ENCODE assay signal across 12 cellular contexts in the genomic region with DNA sequence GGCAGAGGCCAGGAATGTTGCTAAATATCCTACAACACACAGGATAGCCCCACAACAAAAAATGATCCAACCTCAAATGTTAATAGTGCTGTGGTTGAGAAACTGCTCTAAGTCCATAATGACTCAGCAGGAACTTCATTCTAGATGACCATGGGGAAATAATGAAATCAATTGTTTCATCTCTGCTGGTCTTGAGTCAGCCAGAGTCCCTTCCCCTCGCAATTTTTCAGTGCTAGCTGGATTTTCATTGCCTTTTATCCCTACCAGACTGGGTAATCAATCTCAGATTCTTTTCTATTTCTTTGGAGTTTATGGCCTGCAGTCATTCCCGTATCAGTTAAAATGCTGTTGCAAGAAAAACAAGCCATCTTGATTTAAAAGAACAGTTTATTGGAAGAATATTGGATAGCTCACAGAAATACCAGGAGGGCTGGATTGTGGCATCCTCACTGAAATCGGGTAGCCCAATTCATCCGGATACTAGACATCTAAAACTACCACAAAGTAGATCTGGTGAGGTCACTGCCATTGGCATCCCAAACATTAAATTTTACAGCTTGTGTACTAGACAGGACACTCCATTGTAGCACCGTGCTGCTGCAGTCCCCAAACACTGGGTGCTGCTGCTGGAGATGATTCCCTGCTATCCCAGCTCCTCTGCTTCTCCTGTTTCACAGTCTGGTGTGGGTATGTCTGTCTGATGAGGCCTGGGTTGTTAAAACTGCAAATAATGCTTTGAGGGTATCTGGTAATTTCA. TPM values are rescaled to one million over a fixed set of nuclear protein-coding genes. Genes with fewer than 3 reads are reported as not detected.
DNase-seq lines count a peak whose midpoint lies in the region; ATAC-seq, FAIRE-seq and TF ChIP-seq lines count a peak whose summit lies in the region.
"Had no signal": no experiment of that assay in that cellular context is flagged by ENCODE, and none has a peak within 500 bp of the region (broad histone marks: within the 10 kb centered on the region; RNA-seq: fewer than 3 reads in every experiment).

No MANE protein-coding gene starts in this region.

- H3K4me1 Mint-ChIP-seq in activated T-cell treated with anti-CD3 and anti-CD28 coated beads, Interleukin-2, amount 50 U/mL, for 72 hours (ENCODE audit: low read depth): peaks cover 12% of the 10 kb centered on the region

- in situ Hi-C loops in K562 (cut with MboI): no loop called here

- TF ChIP-seq CTCF in K562 (IDR thresholded peaks at IDR 0.05 in 2 of 3, conservative IDR thresholded peaks at IDR 0.05 in 1 of 3; ENCODE audit: insufficient read depth in 2 of 3, low read depth in 1 of 3, low read length in 3 of 3): no peak

- no peak for TF ChIP-seq RAD21 in K562 (CRISPR knock-in tag; conservative IDR thresholded peaks at IDR 0.05 in 1 of 2, IDR thresholded peaks at IDR 0.05 in 1 of 2)

- H3K9me1 ChIP-seq in K562 (ENCODE audit: control insufficient read depth, insufficient read depth, low read length): no peaks in the 10 kb centered on the region

- H3K4me1 ChIP-seq in K562 (replicated peaks in 1 of 2; ENCODE audit: control insufficient read depth in 2 of 2, insufficient read depth in 2 of 2, low read length in 2 of 2): peaks cover 0 to 15% of the 10 kb centered on the region in 2 experiments; a peak in 3 of 5 replicates
- H3K4me1 ChIP-seq in mesenchymal stem cell (ENCODE audit: control insufficient read depth, insufficient read depth, low read depth, low read length): no peaks in the 10 kb centered on the region
- H3K4me1 ChIP-seq: thyroid gland had no signal

- no peak overlapping the region for H3K27ac Mint-ChIP-seq in activated T-cell treated with anti-CD3 and anti-CD28 coated beads, Interleukin-2, amount 50 U/mL, for 72 hours
- H3K27ac Mint-ChIP-seq: activated B cell treated with CpG ODN at 0.5 μM for 24 hours; activated naive CD4-positive, alpha-beta T cell treated with anti-CD3 and anti-CD28 coated beads, Interleukin-2, amount 50 U/mL, for 72 hours had no signal

- no TSS peak for BruUV-seq in K562 (replicated peaks; lab: Mats Ljungman, UMichigan)

- DNase-seq in COLO829 (ENCODE audit: low spot score) (peak; percentile 84), M059J (ENCODE audit: low read depth) (peak; percentile 89), K562 (ENCODE audit: extremely low read depth in 1 of 4, low spot score in 3 of 4) (peak in 1 of 4 experiments; percentile 15), mesenchymal stem cell (peak; percentile 79), GDM1 (lab: John Stamatoyannopoulos, UW) (no peak), NK-92 (lab: John Stamatoyannopoulos, UW; ENCODE audit: unreplicated experiment) (no peak)
- DNase-seq in activated T-cell treated with anti-CD3 and anti-CD28 coated beads, Interleukin-2, amount 50 U/mL, for 72 hours: no peak
- DNase-seq: activated B cell treated with CpG ODN at 0.5 μM for 24 hours; stimulated activated CD4-positive, alpha-beta T cell treated with anti-CD3 and anti-CD28 coated beads, Interleukin-2, amount 100 ng/mL, for 24 hours; thyroid gland had no signal

- no peaks in the 10 kb centered on the region for H4K20me1 ChIP-seq in K562 (replicated peaks; ENCODE audit: control insufficient read depth, insufficient read depth, low read length)

- TF ChIP-seq EP300 in K562 (IDR thresholded peaks at IDR 0.05; ENCODE audit: low read length): no peak

- no peak overlapping the region for H3K14ac ChIP-seq in mesenchymal stem cell (ENCODE audit: low read length in 2 of 2)

- H3K4me3 ChIP-seq in K562 (no peak overlapping the region), mesenchymal stem cell (ENCODE audit: insufficient read depth in 1 of 2, low read depth in 1 of 2, low read length in 2 of 2) (peak overlapping the region in 1 of 2 experiments; percentile 8)
- H3K4me3 ChIP-seq: thyroid gland had no signal

- CTCF ChIA-PET in K562 (lab: Yijun Ruan, JAX; ENCODE audit: low intra/inter-chr PET ratio): no interaction called here

- H3K9me3 Mint-ChIP-seq in activated T-cell treated with anti-CD3 and anti-CD28 coated beads, Interleukin-2, amount 50 U/mL, for 72 hours: no peaks in the 10 kb centered on the region
- H3K9me3 Mint-ChIP-seq: activated B cell treated with CpG ODN at 0.5 μM for 24 hours; activated naive CD4-positive, alpha-beta T cell treated with anti-CD3 and anti-CD28 coated beads, Interleukin-2, amount 50 U/mL, for 72 hours had no signal

- peak overlapping the region; percentile 2 to 80 for H3K18ac ChIP-seq in mesenchymal stem cell (ENCODE audit: low read depth in 1 of 2, low read length in 2 of 2)

- no peak overlapping the region for H3K27ac ChIP-seq in K562 (ENCODE audit: extremely low read depth, low read depth, low read length)
- H3K27ac ChIP-seq in mesenchymal stem cell (ENCODE audit: low read length, poor library complexity, severe bottlenecking): no peak overlapping the region
- H3K27ac ChIP-seq: thyroid gland had no signal

- peaks cover 36% of the 10 kb centered on the region for H3K27me3 Mint-ChIP-seq in activated T-cell treated with anti-CD3 and anti-CD28 coated beads, Interleukin-2, amount 50 U/mL, for 72 hours (ENCODE audit: low read depth)

- H3K4me2 ChIP-seq in K562 (ENCODE audit: insufficient read depth, low read length) (no peak overlapping the region), mesenchymal stem cell (ENCODE audit: low read length, poor library complexity, severe bottlenecking) (no peak overlapping the region)

- H4K91ac ChIP-seq in mesenchymal stem cell (ENCODE audit: low read length): peak overlapping the region; percentile 64

- H2AK5ac ChIP-seq in mesenchymal stem cell (ENCODE audit: low read length, severe bottlenecking): no peak overlapping the region

- intact Hi-C loops in K562 (cut with micrococcal nuclease): no loop called here

- peak overlapping the region in 1 of 2 experiments; percentile 11 for H2BK12ac ChIP-seq in mesenchymal stem cell (ENCODE audit: low read length in 2 of 2)

- no peaks in the 10 kb centered on the region for H3K36me3 Mint-ChIP-seq in activated T-cell treated with anti-CD3 and anti-CD28 coated beads, Interleukin-2, amount 50 U/mL, for 72 hours (ENCODE audit: insufficient read depth in 2 of 2)
- H3K36me3 Mint-ChIP-seq: activated naive CD4-positive, alpha-beta T cell treated with anti-CD3 and anti-CD28 coated beads, Interleukin-2, amount 50 U/mL, for 72 hours had no signal

- peak overlapping the region in 1 of 2 experiments; percentile 37 for H3K4ac ChIP-seq in mesenchymal stem cell (ENCODE audit: low read depth in 1 of 2, low read length in 2 of 2)

- peak overlapping the region; percentile 41; the same call in 1 of the 2 replicates for H2AFZ ChIP-seq in K562 (ENCODE audit: low read depth, low read length)
- no peak overlapping the region for H2AFZ ChIP-seq in mesenchymal stem cell (ENCODE audit: low read depth, low read length)

- H3K9me3 ChIP-seq in K562 (replicated peaks; ENCODE audit: control insufficient read depth, insufficient read depth, low read depth, low read length) (no peaks in the 10 kb centered on the region), mesenchymal stem cell (ENCODE audit: control insufficient read depth, low read length) (no peaks in the 10 kb centered on the region)
- H3K9me3 ChIP-seq: thyroid gland had no signal

- no peak overlapping the region for H3K4me3 Mint-ChIP-seq in activated T-cell treated with anti-CD3 and anti-CD28 coated beads, Interleukin-2, amount 50 U/mL, for 72 hours
- H3K4me3 Mint-ChIP-seq: activated B cell treated with CpG ODN at 0.5 μM for 24 hours had no signal

- peak; percentile 75 for ATAC-seq in K562
- ATAC-seq in GM18867 (IDR thresholded peaks at IDR 0.05; ENCODE audit: unreplicated experiment): no peak
- no peak for ATAC-seq in activated T-cell treated with anti-CD3 and anti-CD28 coated beads, Interleukin-2, amount 50 U/mL, for 72 hours (replicated peaks in 1 of 2)
- ATAC-seq: activated naive CD4-positive, alpha-beta T cell treated with anti-CD3 and anti-CD28 coated beads, Interleukin-2, amount 50 U/mL, for 72 hours had no signal

- no peak overlapping the region for H2BK5ac ChIP-seq in mesenchymal stem cell (ENCODE audit: low read depth, low read length, poor library complexity, severe bottlenecking)

- H4K8ac ChIP-seq in mesenchymal stem cell (ENCODE audit: low read length): peak overlapping the region; percentile 86

- 17% methylated on average over 5 of the region's 5 CpGs for WGBS in K562 (ENCODE audit: insufficient coverage, low coverage, missing lambda C conversion rate)
- WGBS in mesenchymal stem cell: 62% methylated on average over 4 of the region's 5 CpGs

- H2BK120ac ChIP-seq in mesenchymal stem cell (ENCODE audit: low read depth, low read length): peak overlapping the region; percentile 76

- no peak overlapping the region for H3K9ac ChIP-seq in K562 (ENCODE audit: insufficient read depth in 1 of 2, low read depth in 2 of 2, low read length in 2 of 2)
- H3K9ac ChIP-seq in mesenchymal stem cell (ENCODE audit: low read length): peak overlapping the region; percentile 29

- H3K79me2 ChIP-seq in K562 (ENCODE audit: control insufficient read depth, insufficient read depth, low read length): no peaks in the 10 kb centered on the region

- H3K79me1 ChIP-seq in mesenchymal stem cell (replicated peaks; ENCODE audit: low read length, poor library complexity, severe bottlenecking): no peaks in the 10 kb centered on the region

- H3K23ac ChIP-seq in mesenchymal stem cell (ENCODE audit: low read length in 2 of 2): no peak overlapping the region

- POLR2A ChIA-PET in K562 (lab: Yijun Ruan, JAX): interaction anchor here (1.0 to 1.4 kb wide), 2 partner anchors 8 to 34 kb away, joined by 3 to 4 read pairs; no protein-coding TSS in a partner anchor

- H3K27me3 ChIP-seq in K562 (ENCODE audit: control insufficient read depth in 2 of 2, insufficient read depth in 2 of 2, low read length in 2 of 2) (peaks cover 0 to 2% of the 10 kb centered on the region in 2 experiments; a peak in 1 of 5 replicates), mesenchymal stem cell (ENCODE audit: control insufficient read depth in 1 of 2, insufficient read depth in 1 of 2, low read length in 2 of 2) (no peaks in the 10 kb centered on the region)
- H3K27me3 ChIP-seq: thyroid gland had no signal

- FAIRE-seq in K562 (lab: Jason Lieb, UNC): peak; percentile 56

- no peak for TF ChIP-seq POLR2A in K562 (conservative IDR thresholded peaks at IDR 0.05)

- H2BK15ac ChIP-seq in mesenchymal stem cell (ENCODE audit: low read depth, poor library complexity, severe bottlenecking): no peak overlapping the region

- H3K36me3 ChIP-seq in K562 (ENCODE audit: control insufficient read depth, insufficient read depth, low read length) (no peaks in the 10 kb centered on the region), mesenchymal stem cell (ENCODE audit: control insufficient read depth in 1 of 2, insufficient read depth in 2 of 2, low read depth in 1 of 2, low read length in 2 of 2) (no peaks in the 10 kb centered on the region)
- H3K36me3 ChIP-seq: thyroid gland had no signal

RNA-seq across cellular contexts. Expression of a gene that starts 30.3 kb away (rescaled TPM):
- 0.30 TPM in 1 of 2 replicates, not detected in the other for total RNA-seq in M059J (2014; rRNA removed; shearing (Covaris generic))
- total RNA-seq in K562 (2011; cell fraction: chromatin; rRNA removed; ENCODE audit: low replicate concordance): 1.4 and 4.2 TPM in 2 replicates
- total RNA-seq in K562 (2011; cell fraction: nucleolus; rRNA removed): 1.7 and 2.3 TPM in 2 replicates
- 3.5 and 5.3 TPM in 2 replicates for total RNA-seq in K562 (2011; cell fraction: nucleoplasm; rRNA removed)
- 5.0 and 6.4 TPM in 2 replicates for total RNA-seq in K562 (2014; rRNA removed)
- total RNA-seq in K562 (2014; rRNA removed; fragmentation: Illumina TruSeq; extraction: Trizol): 5.6 and 5.9 TPM in 2 replicates
- total RNA-seq in K562 (2015; rRNA removed; fragmentation: Illumina TruSeq; extraction: Trizol): 4.6 and 5.3 TPM in 2 replicates
- total RNA-seq in K562 (2021): 4.0 and 4.8 TPM in 2 replicates
- 1.0 and 11.8 TPM in 2 replicates for polyA plus RNA-seq in K562 (2011; rRNA removed)
- polyA plus RNA-seq in K562 (2011; cell fraction: cytosol; rRNA removed): 0.52 and 3.7 TPM in 2 replicates
- 0.31 and 3.0 TPM in 2 replicates for polyA plus RNA-seq in K562 (2011; cell fraction: nucleus; rRNA removed)
- 6.1 and 10.2 TPM in 2 replicates for polyA plus RNA-seq in K562 (2012)
- 10.2 and 11.5 TPM in 2 replicates for polyA plus RNA-seq in K562 (2014; fragmentation: Illumina TruSeq; extraction: Trizol)
- polyA plus RNA-seq in K562 (2014; fragmentation: Nextera tagmentation; extraction: Ambion mirVana): 1 to 10 TPM; 4.0 to 5.4 TPM
- 8.3 TPM in 2 replicates for polyA plus RNA-seq in K562 (2014; rRNA removed)
- polyA minus RNA-seq in K562 (2011; rRNA and poly(A)+ RNA removed): 0.24 and 4.8 TPM in 2 replicates
- polyA minus RNA-seq in K562 (2011; cell fraction: cytosol; rRNA and poly(A)+ RNA removed): 1.2 TPM in 1 of 2 replicates, not detected in the other
- 0.94 TPM in 1 of 2 replicates, not detected in the other for polyA minus RNA-seq in K562 (2011; cell fraction: nucleus; rRNA and poly(A)+ RNA removed)
- polyA plus RNA-seq in mesenchymal stem cell (2013, experiment 1 of 2): 15.1 TPM
- polyA plus RNA-seq in mesenchymal stem cell (2013, experiment 2 of 2): 15.4 TPM
- total RNA-seq in activated T-cell treated with anti-CD3 and anti-CD28 coated beads, Interleukin-2, amount 50 U/mL, for 72 hours: not detected
- total RNA-seq: activated B cell treated with CpG ODN at 0.5 μM for 24 hours; activated naive CD4-positive, alpha-beta T cell treated with anti-CD3 and anti-CD28 coated beads, Interleukin-2, amount 50 U/mL, for 72 hours had no signal

Comparison
In these comparisons a context has a peak if more than half of its experiments do, and no peak if none do; other contexts are left out.
1. DNase-seq: peak in COLO829 (single experiment), M059J (single experiment) and mesenchymal stem cell (single experiment); none in GDM1 (single experiment), NK-92 (single experiment) and activated T-cell treated with anti-CD3 and anti-CD28 coated beads, Interleukin-2, amount 50 U/mL, for 72 hours (0 of 2).